In the genomic region with DNA sequence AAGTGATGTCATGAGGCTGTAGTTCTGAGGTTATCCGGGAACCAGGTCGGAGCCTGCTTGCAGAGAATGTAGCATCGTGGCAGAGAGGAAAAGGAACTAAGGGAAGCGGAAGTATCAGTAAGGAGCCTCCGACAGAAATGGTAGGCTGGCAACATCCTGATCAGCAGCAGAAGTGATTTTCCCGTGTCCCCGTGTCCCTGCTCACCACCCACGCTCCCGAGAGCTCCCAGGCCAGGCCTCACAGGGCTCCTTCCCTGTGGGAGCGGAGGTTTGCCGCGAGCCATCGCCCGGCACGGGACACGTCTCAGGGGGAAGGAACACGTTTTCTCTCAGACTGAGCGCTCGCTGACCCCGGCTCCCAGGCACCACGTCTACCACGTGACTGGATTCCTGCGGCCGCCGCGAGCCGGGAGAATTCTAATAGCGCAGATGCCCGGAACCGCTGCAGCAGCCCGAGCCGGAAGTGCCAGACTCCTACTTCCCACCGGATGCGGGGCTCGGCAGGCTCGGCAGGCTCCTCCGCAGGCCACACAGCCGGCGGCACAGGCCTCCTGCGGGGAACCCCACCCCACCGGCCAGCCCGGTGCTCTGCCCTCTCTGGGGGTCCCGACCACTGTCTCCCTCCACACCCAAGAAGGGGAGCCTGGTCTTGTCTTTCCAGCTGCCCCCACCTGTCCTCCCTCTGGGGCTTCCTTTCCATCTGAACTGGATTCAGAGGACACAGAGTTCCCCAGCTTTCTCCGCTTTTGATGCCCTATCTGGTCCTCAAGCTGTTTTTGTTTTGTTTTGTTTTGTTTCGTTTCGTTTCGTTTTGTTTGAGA, we compare ENCODE assay signal across 8 cellular contexts.
DNase-seq lines count a peak whose midpoint lies in the region; ATAC-seq, FAIRE-seq and TF ChIP-seq lines count a peak whose summit lies in the region.

No MANE protein-coding gene starts in this region.

- H3K9me3 ChIP-seq in esophagus (ENCODE audit: control insufficient read depth in 2 of 2, insufficient read depth in 1 of 2, low read depth in 1 of 2, low read length in 1 of 2), result no peaks in the 10 kb centered on the region
- no peaks in the 10 kb centered on the region for H3K9me3 ChIP-seq in muscle layer of duodenum (ENCODE audit: control insufficient read depth in 1 of 2, low read length in 2 of 2)

- H3K27me3 ChIP-seq in esophagus (ENCODE audit: control insufficient read depth in 1 of 2, insufficient read depth in 2 of 2, low read length in 2 of 2) (no peaks in the 10 kb centered on the region), muscle layer of duodenum (ENCODE audit: low read depth, low read length) (no peaks in the 10 kb centered on the region)

- H3K27ac ChIP-seq in esophagus (ENCODE audit: low read depth in 2 of 2, low read length in 1 of 2) (peak overlapping the region; percentile 57 to 78), muscle layer of duodenum (ENCODE audit: low read length) (peak overlapping the region; percentile 74)

- peaks cover 6% of the 10 kb centered on the region for H3K36me3 Mint-ChIP-seq in activated CD8-positive, alpha-beta memory T cell treated with anti-CD3 and anti-CD28 coated beads, Interleukin-2, amount 10 ng/mL, durations not matched to agents 7 days and 5 days
- H3K36me3 Mint-ChIP-seq in stimulated activated naive CD8-positive, alpha-beta T cell treated with anti-CD3 and anti-CD28 coated beads, Interleukin-15, Interleukin-2, amounts not matched to agents 100 ng/mL and 50 ng/mL, for 24 hours (ENCODE audit: low read depth), result no peaks in the 10 kb centered on the region

- peak overlapping the region; percentile 58 for H3K27ac Mint-ChIP-seq in activated CD8-positive, alpha-beta memory T cell treated with anti-CD3 and anti-CD28 coated beads, Interleukin-2, amount 10 ng/mL, durations not matched to agents 7 days and 5 days
- H3K27ac Mint-ChIP-seq in stimulated activated naive CD8-positive, alpha-beta T cell treated with anti-CD3 and anti-CD28 coated beads, Interleukin-15, Interleukin-2, amounts not matched to agents 100 ng/mL and 50 ng/mL, for 24 hours, result peak overlapping the region; percentile 96

- CTCF ChIA-PET in activated CD8-positive, alpha-beta memory T cell treated with anti-CD3 and anti-CD28 coated beads, Interleukin-2, amount 10 ng/mL, durations not matched to agents 7 days and 5 days (lab: Charles Lee), result interaction anchor here (6.3 kb wide), 1 partner anchor 200 kb away, joined by 56 read pairs; no protein-coding TSS in a partner anchor

- H3K4me3 ChIP-seq in esophagus (ENCODE audit: low read depth in 1 of 2, low read length in 2 of 2), result peak overlapping the region; percentile 46 to 54
- H3K4me3 ChIP-seq in muscle layer of duodenum (ENCODE audit: low read depth in 1 of 2, low read length in 2 of 2), result peak overlapping the region; percentile 61 to 70

- WGBS in esophagus, 2 donors, result 7 to 11% methylated on average over 39 to 47 of the region's 47 CpGs

- H3K4me1 ChIP-seq in esophagus (ENCODE audit: control insufficient read depth in 2 of 2, insufficient read depth in 2 of 2, low read length in 1 of 2) (peaks cover 0 to 7% of the 10 kb centered on the region in 2 donors), muscle layer of duodenum (ENCODE audit: control insufficient read depth in 1 of 2, insufficient read depth in 2 of 2, low read length in 2 of 2) (no peaks in the 10 kb centered on the region)

- peak; percentile 67 for DNase-seq in GM12892 (ENCODE audit: insufficient read length)
- DNase-seq in HK-2 (ENCODE audit: unreplicated experiment), result peak; percentile 98
- DNase-seq in activated CD8-positive, alpha-beta memory T cell treated with anti-CD3 and anti-CD28 coated beads, Interleukin-2, amount 10 ng/mL, durations not matched to agents 7 days and 5 days, result peak; percentile 66

- ATAC-seq in activated CD8-positive, alpha-beta memory T cell treated with anti-CD3 and anti-CD28 coated beads, Interleukin-2, amount 10 ng/mL, durations not matched to agents 7 days and 5 days, result peak; percentile 69
- ATAC-seq in HG03469 (IDR thresholded peaks at IDR 0.05; ENCODE audit: unreplicated experiment), result no peak
- no peak for ATAC-seq in GM19463 (IDR thresholded peaks at IDR 0.05; ENCODE audit: unreplicated experiment)

- H3K4me1 Mint-ChIP-seq in activated CD8-positive, alpha-beta memory T cell treated with anti-CD3 and anti-CD28 coated beads, Interleukin-2, amount 10 ng/mL, durations not matched to agents 7 days and 5 days, result peaks cover 13% of the 10 kb centered on the region
- H3K4me1 Mint-ChIP-seq in stimulated activated naive CD8-positive, alpha-beta T cell treated with anti-CD3 and anti-CD28 coated beads, Interleukin-15, Interleukin-2, amounts not matched to agents 100 ng/mL and 50 ng/mL, for 24 hours (ENCODE audit: low read depth), result peaks cover 15% of the 10 kb centered on the region

- H3K27me3 Mint-ChIP-seq in activated CD8-positive, alpha-beta memory T cell treated with anti-CD3 and anti-CD28 coated beads, Interleukin-2, amount 10 ng/mL, durations not matched to agents 7 days and 5 days, result peaks cover 29% of the 10 kb centered on the region
- peaks cover 4% of the 10 kb centered on the region for H3K27me3 Mint-ChIP-seq in stimulated activated naive CD8-positive, alpha-beta T cell treated with anti-CD3 and anti-CD28 coated beads, Interleukin-15, Interleukin-2, amounts not matched to agents 100 ng/mL and 50 ng/mL, for 24 hours

- no peaks in the 10 kb centered on the region for H3K36me3 ChIP-seq in esophagus (ENCODE audit: control insufficient read depth in 2 of 2, insufficient read depth in 2 of 2, low read length in 1 of 2)
- H3K36me3 ChIP-seq in muscle layer of duodenum (ENCODE audit: control insufficient read depth in 1 of 2, insufficient read depth in 2 of 2, low read length in 2 of 2), result no peaks in the 10 kb centered on the region

- H3K9me3 Mint-ChIP-seq in activated CD8-positive, alpha-beta memory T cell treated with anti-CD3 and anti-CD28 coated beads, Interleukin-2, amount 10 ng/mL, durations not matched to agents 7 days and 5 days (ENCODE audit: low read depth), result peaks cover 5% of the 10 kb centered on the region
- no peaks in the 10 kb centered on the region for H3K9me3 Mint-ChIP-seq in stimulated activated naive CD8-positive, alpha-beta T cell treated with anti-CD3 and anti-CD28 coated beads, Interleukin-15, Interleukin-2, amounts not matched to agents 100 ng/mL and 50 ng/mL, for 24 hours

- no peak for FAIRE-seq in GM12892 (lab: Jason Lieb, UNC)

- peak; percentile 50; the same call in 1 of the 2 replicates for TF ChIP-seq POLR2A in GM12892 (IDR thresholded peaks at IDR 0.05; ENCODE audit: low read depth, low read length)

- H3K4me3 Mint-ChIP-seq in activated CD8-positive, alpha-beta memory T cell treated with anti-CD3 and anti-CD28 coated beads, Interleukin-2, amount 10 ng/mL, durations not matched to agents 7 days and 5 days, result peak overlapping the region; percentile 81
- peak overlapping the region; percentile 92 for H3K4me3 Mint-ChIP-seq in stimulated activated naive CD8-positive, alpha-beta T cell treated with anti-CD3 and anti-CD28 coated beads, Interleukin-15, Interleukin-2, amounts not matched to agents 100 ng/mL and 50 ng/mL, for 24 hours
